ENCODE assay signal across 1 cellular context in genomic region chr3:197957775-197958103, GRCh38.
TF ChIP-seq lines count a peak whose summit lies in the region.

No MANE protein-coding gene starts in this region.

TF ChIP-seq in GM23338, 12 proteins besides CTCF, POLR2A, EP300 and RAD21 (continued from another document):
- TF ChIP-seq CREB1 (CRISPR knock-in tag; IDR thresholded peaks at IDR 0.05; ENCODE audit: low read depth) (no peak), ZNF114 (CRISPR knock-in tag; IDR thresholded peaks at IDR 0.05) (no peak)
